In the genomic region with DNA sequence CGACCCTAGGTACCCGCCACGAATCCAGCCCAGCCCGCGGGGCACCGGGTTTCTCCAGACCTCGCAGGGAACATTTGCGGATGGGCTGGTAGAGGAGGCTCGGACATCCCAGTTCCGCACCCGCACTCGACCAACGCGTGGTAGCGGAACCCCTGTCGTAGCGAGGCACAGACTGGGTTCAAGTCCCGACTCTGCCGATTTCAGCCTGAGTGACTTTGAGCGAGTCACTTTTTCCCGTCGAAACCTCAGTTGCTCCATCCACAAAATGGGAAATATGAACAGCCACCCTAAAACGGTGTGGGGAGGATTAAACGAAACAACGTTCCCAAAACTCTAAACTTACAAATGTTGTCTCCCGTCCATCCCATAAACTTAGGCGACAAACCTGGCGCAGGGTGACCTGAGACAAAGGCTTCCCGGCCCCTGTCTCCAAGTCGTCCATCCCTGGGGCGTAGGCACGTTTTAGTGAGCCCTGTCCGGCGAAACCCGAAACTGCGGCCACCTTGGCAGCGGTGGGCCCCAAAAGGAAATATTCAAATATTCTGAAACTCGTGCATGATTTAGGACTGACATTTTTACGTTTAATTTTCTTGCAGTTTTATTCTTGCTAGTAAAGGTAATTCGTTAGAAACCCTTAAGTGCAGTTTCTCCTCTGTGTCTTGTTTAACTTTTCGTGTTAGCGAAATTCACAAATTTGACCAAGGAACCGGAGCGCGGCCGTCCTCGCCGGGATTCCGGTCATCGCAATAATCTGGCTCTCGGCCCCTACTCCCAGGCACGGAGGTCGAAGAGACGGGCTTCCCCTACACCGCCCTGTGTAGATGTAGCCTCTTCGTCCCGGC, we compare ENCODE assay signal across 1 cellular context.
TF ChIP-seq lines count a peak whose summit lies in the region.

No MANE protein-coding gene starts in this region.

TF ChIP-seq in HepG2, 621 proteins besides CTCF, POLR2A, EP300 and RAD21 (continued from another document and continues in another):
- TF ChIP-seq ZNF7 (CRISPR knock-in tag; IDR thresholded peaks at IDR 0.05) (no peak), ZNF160 (CRISPR knock-in tag; IDR thresholded peaks at IDR 0.05) (0 out of 2 replicates have a peak, but pooled peaks have one; percentile 4), ZNF569 (CRISPR knock-in tag; IDR thresholded peaks at IDR 0.05; ENCODE audit: borderline replicate concordance) (no peak), PAF1 (CRISPR knock-in tag; IDR thresholded peaks at IDR 0.05) (0 out of 2 replicates have a peak, but pooled peaks have one; percentile 31), NFIC (IDR thresholded peaks at IDR 0.05; ENCODE audit: low read length) (no peak; the same call in 1 of the 2 replicates), MXI1 (IDR thresholded peaks at IDR 0.05; ENCODE audit: borderline replicate concordance, low read depth, low read length) (no peak), GABPA (IDR thresholded peaks at IDR 0.05; ENCODE audit: low read depth, low read length) (no peak), GABPA (CRISPR knock-in tag; IDR thresholded peaks at IDR 0.05; ENCODE audit: low read depth) (no peak), XRCC5 (optimal IDR thresholded peaks at IDR 0.05; ENCODE audit: low read length) (peak; percentile 8), HNRNPLL (IDR thresholded peaks at IDR 0.05; ENCODE audit: low read depth, low read length, poor library complexity, severe bottlenecking) (peak; percentile 18), RBM22 (optimal IDR thresholded peaks at IDR 0.05; ENCODE audit: low read length) (peak; percentile 95), ZNF142 (CRISPR knock-in tag; IDR thresholded peaks at IDR 0.05) (no peak), ZC3H4 (CRISPR knock-in tag; IDR thresholded peaks at IDR 0.05; ENCODE audit: borderline replicate concordance) (peak; percentile 99), ZNF704 (CRISPR knock-in tag; IDR thresholded peaks at IDR 0.05; ENCODE audit: borderline replicate concordance) (0 out of 2 replicates have a peak, but pooled peaks have one; percentile 10), ETV6 (CRISPR knock-in tag; conservative IDR thresholded peaks at IDR 0.05) (no peak), PBX2 (CRISPR knock-in tag; IDR thresholded peaks at IDR 0.05) (no peak), U2AF1 (optimal IDR thresholded peaks at IDR 0.05; ENCODE audit: low read depth, low read length) (no peak), PRMT3 (CRISPR knock-in tag; IDR thresholded peaks at IDR 0.05; ENCODE audit: borderline replicate concordance, low read depth) (no peak), ZNF230 (CRISPR knock-in tag; IDR thresholded peaks at IDR 0.05) (no peak), ZSCAN20 (CRISPR knock-in tag; IDR thresholded peaks at IDR 0.05; ENCODE audit: borderline replicate concordance) (0 out of 2 replicates have a peak, but pooled peaks have one; percentile 44), ZFAT (CRISPR knock-in tag; conservative IDR thresholded peaks at IDR 0.05) (no peak), WIZ (CRISPR knock-in tag; IDR thresholded peaks at IDR 0.05) (0 out of 2 replicates have a peak, but pooled peaks have one; percentile 48), SSRP1 (CRISPR knock-in tag; IDR thresholded peaks at IDR 0.05) (peak; percentile 33; the same call in 1 of the 2 replicates), NBN (conservative IDR thresholded peaks at IDR 0.05) (no peak), SIX4 (CRISPR knock-in tag; IDR thresholded peaks at IDR 0.05) (no peak), EED (CRISPR knock-in tag; IDR thresholded peaks at IDR 0.05) (0 out of 2 replicates have a peak, but pooled peaks have one; percentile 39), DNMT3B (CRISPR knock-in tag; conservative IDR thresholded peaks at IDR 0.05) (peak; percentile 2; the same call in 1 of the 2 replicates), ZNF589 (CRISPR knock-in tag; conservative IDR thresholded peaks at IDR 0.05) (peak; percentile 2; the same call in 1 of the 2 replicates), ZNF792 (CRISPR knock-in tag; IDR thresholded peaks at IDR 0.05) (no peak), MAFK (conservative IDR thresholded peaks at IDR 0.05 in 1 of 2, IDR thresholded peaks at IDR 0.05 in 1 of 2; ENCODE audit: low read length in 2 of 2) (no peak), ZNF572 (CRISPR knock-in tag; IDR thresholded peaks at IDR 0.05) (peak; percentile 6; the same call in 1 of the 2 replicates), HNRNPH1 (optimal IDR thresholded peaks at IDR 0.05; ENCODE audit: low read depth, low read length) (no peak), ZNF274 (CRISPR knock-in tag; IDR thresholded peaks at IDR 0.05) (no peak), CREBL2 (CRISPR knock-in tag; IDR thresholded peaks at IDR 0.05; ENCODE audit: borderline replicate concordance) (no peak), KDM1A (CRISPR knock-in tag; IDR thresholded peaks at IDR 0.05) (0 out of 2 replicates have a peak, but pooled peaks have one; percentile 39), ZNF329 (CRISPR knock-in tag; IDR thresholded peaks at IDR 0.05; ENCODE audit: low read depth) (no peak), ZFP36 (IDR thresholded peaks at IDR 0.05; ENCODE audit: borderline replicate concordance, low read depth, low read length, partially characterized antibody) (no peak), TAF15 (IDR thresholded peaks at IDR 0.05; ENCODE audit: low read depth, low read length, poor library complexity, severe bottlenecking) (no peak)
- TF ChIP-seq, protein P1, sequence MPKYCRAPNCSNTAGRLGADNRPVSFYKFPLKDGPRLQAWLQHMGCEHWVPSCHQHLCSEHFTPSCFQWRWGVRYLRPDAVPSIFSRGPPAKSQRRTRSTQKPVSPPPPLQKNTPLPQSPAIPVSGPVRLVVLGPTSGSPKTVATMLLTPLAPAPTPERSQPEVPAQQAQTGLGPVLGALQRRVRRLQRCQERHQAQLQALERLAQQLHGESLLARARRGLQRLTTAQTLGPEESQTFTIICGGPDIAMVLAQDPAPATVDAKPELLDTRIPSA (CRISPR knock-in tag; IDR thresholded peaks at IDR 0.05; ENCODE audit: borderline replicate concordance), result 0 out of 2 replicates have a peak, but pooled peaks have one; percentile 59
- TF ChIP-seq, protein P2, sequence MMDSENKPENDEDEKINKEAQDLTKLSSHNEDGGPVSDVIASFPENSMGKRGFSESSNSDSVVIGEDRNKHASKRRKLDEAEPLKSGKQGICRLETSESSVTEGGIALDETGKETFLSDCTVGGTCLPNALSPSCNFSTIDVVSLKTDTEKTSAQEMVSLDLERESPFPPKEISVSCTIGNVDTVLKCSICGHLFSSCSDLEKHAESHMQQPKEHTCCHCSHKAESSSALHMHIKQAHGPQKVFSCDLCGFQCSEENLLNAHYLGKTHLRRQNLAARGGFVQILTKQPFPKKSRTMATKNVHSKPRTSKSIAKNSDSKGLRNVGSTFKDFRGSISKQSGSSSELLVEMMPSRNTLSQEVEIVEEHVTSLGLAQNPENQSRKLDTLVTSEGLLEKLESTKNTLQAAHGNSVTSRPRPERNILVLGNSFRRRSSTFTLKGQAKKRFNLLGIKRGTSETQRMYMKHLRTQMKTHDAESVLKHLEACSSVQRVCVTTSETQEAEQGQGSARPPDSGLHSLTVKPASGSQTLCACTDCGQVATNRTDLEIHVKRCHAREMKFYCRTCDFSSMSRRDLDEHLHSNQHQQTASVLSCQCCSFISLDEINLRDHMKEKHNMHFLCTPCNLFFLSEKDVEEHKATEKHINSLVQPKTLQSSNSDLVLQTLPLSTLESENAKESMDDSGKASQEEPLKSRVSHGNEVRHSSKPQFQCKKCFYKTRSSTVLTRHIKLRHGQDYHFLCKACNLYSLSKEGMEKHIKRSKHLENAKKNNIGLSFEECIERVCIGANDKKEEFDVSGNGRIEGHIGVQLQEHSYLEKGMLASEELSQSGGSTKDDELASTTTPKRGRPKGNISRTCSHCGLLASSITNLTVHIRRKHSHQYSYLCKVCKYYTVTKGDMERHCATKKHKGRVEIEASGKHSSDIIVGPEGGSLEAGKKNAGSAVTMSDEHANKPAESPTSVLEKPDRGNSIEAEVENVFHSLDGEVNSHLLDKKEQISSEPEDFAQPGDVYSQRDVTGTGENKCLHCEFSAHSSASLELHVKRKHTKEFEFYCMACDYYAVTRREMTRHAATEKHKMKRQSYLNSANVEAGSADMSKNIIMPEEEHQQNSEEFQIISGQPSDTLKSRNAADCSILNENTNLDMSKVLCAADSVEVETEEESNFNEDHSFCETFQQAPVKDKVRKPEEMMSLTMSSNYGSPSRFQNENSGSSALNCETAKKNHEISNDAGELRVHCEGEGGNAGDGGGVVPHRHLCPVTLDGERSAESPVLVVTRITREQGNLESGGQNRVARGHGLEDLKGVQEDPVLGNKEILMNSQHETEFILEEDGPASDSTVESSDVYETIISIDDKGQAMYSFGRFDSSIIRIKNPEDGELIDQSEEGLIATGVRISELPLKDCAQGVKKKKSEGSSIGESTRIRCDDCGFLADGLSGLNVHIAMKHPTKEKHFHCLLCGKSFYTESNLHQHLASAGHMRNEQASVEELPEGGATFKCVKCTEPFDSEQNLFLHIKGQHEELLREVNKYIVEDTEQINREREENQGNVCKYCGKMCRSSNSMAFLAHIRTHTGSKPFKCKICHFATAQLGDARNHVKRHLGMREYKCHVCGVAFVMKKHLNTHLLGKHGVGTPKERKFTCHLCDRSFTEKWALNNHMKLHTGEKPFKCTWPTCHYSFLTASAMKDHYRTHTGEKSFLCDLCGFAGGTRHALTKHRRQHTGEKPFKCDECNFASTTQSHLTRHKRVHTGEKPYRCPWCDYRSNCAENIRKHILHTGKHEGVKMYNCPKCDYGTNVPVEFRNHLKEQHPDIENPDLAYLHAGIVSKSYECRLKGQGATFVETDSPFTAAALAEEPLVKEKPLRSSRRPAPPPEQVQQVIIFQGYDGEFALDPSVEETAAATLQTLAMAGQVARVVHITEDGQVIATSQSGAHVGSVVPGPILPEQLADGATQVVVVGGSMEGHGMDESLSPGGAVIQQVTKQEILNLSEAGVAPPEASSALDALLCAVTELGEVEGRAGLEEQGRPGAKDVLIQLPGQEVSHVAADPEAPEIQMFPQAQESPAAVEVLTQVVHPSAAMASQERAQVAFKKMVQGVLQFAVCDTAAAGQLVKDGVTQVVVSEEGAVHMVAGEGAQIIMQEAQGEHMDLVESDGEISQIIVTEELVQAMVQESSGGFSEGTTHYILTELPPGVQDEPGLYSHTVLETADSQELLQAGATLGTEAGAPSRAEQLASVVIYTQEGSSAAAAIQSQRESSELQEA (CRISPR knock-in tag; IDR thresholded peaks at IDR 0.05; ENCODE audit: not compliant biosample characterization), result no peak
- TF ChIP-seq, protein P3, sequence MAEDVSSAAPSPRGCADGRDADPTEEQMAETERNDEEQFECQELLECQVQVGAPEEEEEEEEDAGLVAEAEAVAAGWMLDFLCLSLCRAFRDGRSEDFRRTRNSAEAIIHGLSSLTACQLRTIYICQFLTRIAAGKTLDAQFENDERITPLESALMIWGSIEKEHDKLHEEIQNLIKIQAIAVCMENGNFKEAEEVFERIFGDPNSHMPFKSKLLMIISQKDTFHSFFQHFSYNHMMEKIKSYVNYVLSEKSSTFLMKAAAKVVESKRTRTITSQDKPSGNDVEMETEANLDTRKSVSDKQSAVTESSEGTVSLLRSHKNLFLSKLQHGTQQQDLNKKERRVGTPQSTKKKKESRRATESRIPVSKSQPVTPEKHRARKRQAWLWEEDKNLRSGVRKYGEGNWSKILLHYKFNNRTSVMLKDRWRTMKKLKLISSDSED (CRISPR knock-in tag; IDR thresholded peaks at IDR 0.05), result 0 out of 2 replicates have a peak, but pooled peaks have one; percentile 27
